Comparison of ENCODE assay signal across 8 cellular contexts in genomic region chr2:237626813-237627451, GRCh38. TPM values are rescaled to one million over a fixed set of nuclear protein-coding genes. Genes with fewer than 3 reads are reported as not detected.
DNase-seq lines count a peak whose midpoint lies in the region; FAIRE-seq and TF ChIP-seq lines count a peak whose summit lies in the region.

No MANE protein-coding gene starts in this region.

- no peak for FAIRE-seq in astrocyte (lab: Jason Lieb, UNC)

- peak overlapping the region; percentile 68 for H2AFZ ChIP-seq in astrocyte (ENCODE audit: low read depth, low read length)

- H3K9me3 ChIP-seq in astrocyte (ENCODE audit: insufficient read depth, low read depth, low read length) (no peaks in the 10 kb centered on the region), iPS-18a (ENCODE audit: control insufficient read depth, low read depth, low read length) (no peaks in the 10 kb centered on the region)

- H3K79me2 ChIP-seq in astrocyte (ENCODE audit: insufficient read depth, low read length): peaks cover 31% of the 10 kb centered on the region

- H3K4me3 Mint-ChIP-seq in HFFc6 (peak overlapping the region; percentile 79), astrocyte (ENCODE audit: unreplicated experiment) (peak overlapping the region; percentile 82)

- H3K27me3 ChIP-seq in astrocyte (ENCODE audit: insufficient read depth, low read length) (no peaks in the 10 kb centered on the region), iPS-18a (ENCODE audit: control insufficient read depth, insufficient read depth, low read length) (peaks cover 35% of the 10 kb centered on the region)

- H3K9ac ChIP-seq in astrocyte (ENCODE audit: low read length) (peak overlapping the region; percentile 64), iPS-18a (ENCODE audit: low read length) (no peak overlapping the region)

- H3K36me3 ChIP-seq in astrocyte (ENCODE audit: insufficient read depth, low read length): no peaks in the 10 kb centered on the region
- H3K36me3 ChIP-seq in iPS-18a (ENCODE audit: control insufficient read depth, low read depth, low read length): no peaks in the 10 kb centered on the region

- H3K9me3 Mint-ChIP-seq in HFFc6 (no peaks in the 10 kb centered on the region), astrocyte (ENCODE audit: unreplicated experiment) (no peaks in the 10 kb centered on the region)

- DNase-seq in HFFc6 (no peak), astrocyte (ENCODE audit: low read depth) (no peak), middle frontal gyrus (ENCODE audit: extremely low spot score, low spot score) (no peak), NCI-H1930 (lab: John Stamatoyannopoulos, UW) (no peak), SW 1271 (lab: John Stamatoyannopoulos, UW) (no peak)
- DNase-seq in central memory CD4-positive, alpha-beta T cell: no peak

- H3K4me3 ChIP-seq in astrocyte (ENCODE audit: insufficient read depth, low read depth, low read length) (peak overlapping the region; percentile 57), iPS-18a (ENCODE audit: low read length) (peak overlapping the region; percentile 63), skin epidermis (peak overlapping the region; percentile 40 to 77 (median 59))

- TF ChIP-seq CTCF in HFFc6 (IDR thresholded peaks at IDR 0.05) (no peak), astrocyte (IDR thresholded peaks at IDR 0.05; ENCODE audit: insufficient read depth, low read depth, low read length) (no peak)

- H3K27ac ChIP-seq in astrocyte (ENCODE audit: low read depth, low read length) (no peak overlapping the region), iPS-18a (ENCODE audit: low read length) (no peak overlapping the region), skin epidermis (peak overlapping the region in 14 of 21 experiments; percentile 21 to 88 (median 74))

- H3K27ac Mint-ChIP-seq in HFFc6: peak overlapping the region; percentile 73
- H3K27ac Mint-ChIP-seq in astrocyte (ENCODE audit: unreplicated experiment): no peak overlapping the region

- H3K4me1 ChIP-seq in astrocyte (ENCODE audit: insufficient read depth, low read length): peaks cover 13% of the 10 kb centered on the region
- peaks cover 13% of the 10 kb centered on the region for H3K4me1 ChIP-seq in iPS-18a (ENCODE audit: control insufficient read depth, low read depth, low read length)

- H3K36me3 Mint-ChIP-seq in HFFc6 (ENCODE audit: low read depth) (peaks cover 16% of the 10 kb centered on the region), astrocyte (ENCODE audit: low read depth, unreplicated experiment) (peaks cover 9% of the 10 kb centered on the region)

- H3K27me3 Mint-ChIP-seq in HFFc6 (ENCODE audit: insufficient read depth): peaks cover 7% of the 10 kb centered on the region
- H3K27me3 Mint-ChIP-seq in astrocyte (ENCODE audit: low read depth, unreplicated experiment): peaks cover 17% of the 10 kb centered on the region

- H3K4me1 Mint-ChIP-seq in HFFc6 (ENCODE audit: low read depth) (peaks cover 48% of the 10 kb centered on the region), astrocyte (ENCODE audit: low read depth, unreplicated experiment) (peaks cover 31% of the 10 kb centered on the region)

- peak overlapping the region; percentile 86 for H3K4me2 ChIP-seq in astrocyte (ENCODE audit: low read length)

- peaks cover 33% of the 10 kb centered on the region for H4K20me1 ChIP-seq in astrocyte (ENCODE audit: insufficient read depth, low read length)

RNA-seq across cellular contexts. Expression of gene LRRFIP1, which starts 0.5 kb away (rescaled TPM):
- total RNA-seq in HFFc6 (2021; fragmentation: NEBNext Ultra II Directional; extraction: Animal tissue kit (Norgen Biotek cat#: 25700)): 100 to 1,000 TPM in 4 of 6 experiments, 10 to 100 TPM in 2; 90.6 to 107 (median 102) TPM
- 83.3 and 84.1 TPM in 2 replicates for total RNA-seq in astrocyte

RNA-seq across cellular contexts. Expression of gene RAB17, which starts 36.4 kb away (rescaled TPM):
- under 1 TPM in 4 of 6 experiments, not detected in 2; 0.13 to 0.36 (median 0.25) TPM for total RNA-seq in HFFc6 (2021; fragmentation: NEBNext Ultra II Directional; extraction: Animal tissue kit (Norgen Biotek cat#: 25700))
- total RNA-seq in astrocyte: 0.34 and 1.4 TPM in 2 replicates

Comparison
In these comparisons a context has a peak if more than half of its experiments do, and no peak if none do; other contexts are left out.
1. H3K27ac ChIP-seq: peak in skin epidermis (14 of 21); none in astrocyte (single experiment) and iPS-18a (single experiment).
2. Peak in every context shown above with its lines, with median percentiles within 50 percentile points of each other: H3K4me3 ChIP-seq.